8 cellular contexts compared by ENCODE assay signal in genomic region chr7:142535123-142535779, GRCh38.
A peak's percentile ranks its signal among the peaks of the same experiment; 100 is the strongest.
DNase-seq lines count a peak whose midpoint lies in the region; ATAC-seq and TF ChIP-seq lines count a peak whose summit lies in the region.

No MANE protein-coding gene starts in this region.

- no peaks in the 10 kb centered on the region for H3K4me1 ChIP-seq in iPS DF 6.9 (ENCODE audit: control insufficient read depth, insufficient read depth, low read length)

- peak; percentile 83 for TF ChIP-seq CTCF in GM10266 (IDR thresholded peaks at IDR 0.05; ENCODE audit: control insufficient read depth, insufficient read depth, low read depth, missing control alignments)

- no peaks in the 10 kb centered on the region for H3K36me3 Mint-ChIP-seq in activated naive CD8-positive, alpha-beta T cell treated with anti-CD3 and anti-CD28 coated beads, Interleukin-2, amount 10 ng/mL, durations not matched to agents 7 days and 5 days

- POLR2A ChIA-PET in activated naive CD8-positive, alpha-beta T cell treated with anti-CD3 and anti-CD28 coated beads, Interleukin-2, amount 10 ng/mL, durations not matched to agents 7 days and 5 days (lab: Charles Lee) = interaction anchor here (1.4 to 2.7 kb wide), 3 partner anchors 50 to 275 kb away, joined by 3 to 23 read pairs (median 14); no protein-coding TSS in a partner anchor

- H3K9me3 ChIP-seq in iPS DF 6.9 (ENCODE audit: control insufficient read depth, insufficient read depth, low read length) = no peaks in the 10 kb centered on the region

- H3K27me3 ChIP-seq in iPS DF 6.9 (ENCODE audit: control insufficient read depth, insufficient read depth, low read length) = no peaks in the 10 kb centered on the region

- H3K9me3 Mint-ChIP-seq in activated naive CD8-positive, alpha-beta T cell treated with anti-CD3 and anti-CD28 coated beads, Interleukin-2, amount 10 ng/mL, durations not matched to agents 7 days and 5 days = no peaks in the 10 kb centered on the region

- H3K36me3 ChIP-seq in iPS DF 6.9 (ENCODE audit: control insufficient read depth, insufficient read depth, low read length) = no peaks in the 10 kb centered on the region

- whole genome bisulfite sequencing in iPS DF 6.9 (ENCODE audit: insufficient coverage, insufficient read length) = no CpG with 5 or more reads among the region's 7 CpGs

- peak overlapping the region; percentile 76 for H3K4me3 Mint-ChIP-seq in activated naive CD8-positive, alpha-beta T cell treated with anti-CD3 and anti-CD28 coated beads, Interleukin-2, amount 10 ng/mL, durations not matched to agents 7 days and 5 days

- no peak overlapping the region for H3K27ac ChIP-seq in iPS DF 6.9 (ENCODE audit: low read length)

- peak overlapping the region; percentile 88 for H3K27ac Mint-ChIP-seq in activated naive CD8-positive, alpha-beta T cell treated with anti-CD3 and anti-CD28 coated beads, Interleukin-2, amount 10 ng/mL, durations not matched to agents 7 days and 5 days

- peaks cover 22% of the 10 kb centered on the region for H3K4me1 Mint-ChIP-seq in activated naive CD8-positive, alpha-beta T cell treated with anti-CD3 and anti-CD28 coated beads, Interleukin-2, amount 10 ng/mL, durations not matched to agents 7 days and 5 days

- ATAC-seq in GM21717 (IDR thresholded peaks at IDR 0.05; ENCODE audit: unreplicated experiment) = peak; percentile 84
- peak; percentile 91 for ATAC-seq in activated naive CD8-positive, alpha-beta T cell treated with anti-CD3 and anti-CD28 coated beads, Interleukin-2, amount 10 ng/mL, durations not matched to agents 7 days and 5 days (ENCODE audit: low read depth)

- H3K27me3 Mint-ChIP-seq in activated naive CD8-positive, alpha-beta T cell treated with anti-CD3 and anti-CD28 coated beads, Interleukin-2, amount 10 ng/mL, durations not matched to agents 7 days and 5 days = peaks cover 2% of the 10 kb centered on the region

- DNase-seq in GM10266 (ENCODE audit: extremely low spot score) (peak; percentile 52), SW480 (ENCODE audit: low spot score) (peak; percentile 74), iPS DF 6.9 (ENCODE audit: low read depth, low spot score) (peak; percentile 75), NCI-H510A treated with DMSO at 0.1 percent for 48 hours (lab: John Stamatoyannopoulos, UW) (no peak)
- peak; percentile 93 for DNase-seq in Jurkat, Clone E6-1 (ENCODE audit: low read depth, low spot score)
- peak; percentile 73 for DNase-seq in activated naive CD8-positive, alpha-beta T cell treated with anti-CD3 and anti-CD28 coated beads, Interleukin-2, amount 10 ng/mL, durations not matched to agents 7 days and 5 days
- DNase-seq in stimulated activated CD4-positive, alpha-beta T cell treated with anti-CD3 and anti-CD28 coated beads, Interleukin-15, amount 100 ng/mL, for 48 hours (ENCODE audit: low read depth in 2 of 2) = peak; percentile 55 to 71

- peak overlapping the region; percentile 45 for H3K4me3 ChIP-seq in Jurkat, Clone E6-1 (ENCODE audit: low read length)
- no peak overlapping the region for H3K4me3 ChIP-seq in iPS DF 6.9 (ENCODE audit: low read length)
